1 cellular context compared by ENCODE assay signal in the genomic region with DNA sequence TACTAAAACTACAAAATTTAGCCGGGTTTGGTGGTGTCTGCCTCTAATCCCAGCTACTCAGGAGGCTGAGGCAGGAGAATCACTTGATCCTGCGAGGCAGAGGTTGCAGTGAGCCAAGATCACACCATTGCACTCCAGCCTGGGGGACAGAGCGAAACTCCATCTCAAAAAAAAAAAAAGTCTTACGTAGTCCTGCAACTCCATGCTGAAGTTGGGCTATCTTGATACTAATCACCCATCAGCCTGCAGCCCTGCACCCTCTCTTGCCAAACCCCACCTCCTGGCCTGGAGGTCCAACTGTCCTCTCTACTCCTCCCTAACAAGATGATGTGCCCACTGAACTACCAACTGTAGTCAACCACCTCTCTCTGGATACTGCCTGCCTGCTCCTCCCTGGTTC.
TF ChIP-seq lines count a peak whose summit lies in the region.

No MANE protein-coding gene starts in this region.

TF ChIP-seq in HEK293, 187 proteins besides CTCF, POLR2A, EP300 and RAD21:
- TF ChIP-seq REPIN1 (tag by site-specific recombination; IDR thresholded peaks at IDR 0.05; ENCODE audit: low read depth) (no peak), PRDM10 (tag by site-specific recombination; IDR thresholded peaks at IDR 0.05) (peak; percentile 88)
